10 cellular contexts compared by ENCODE assay signal in the genomic region with DNA sequence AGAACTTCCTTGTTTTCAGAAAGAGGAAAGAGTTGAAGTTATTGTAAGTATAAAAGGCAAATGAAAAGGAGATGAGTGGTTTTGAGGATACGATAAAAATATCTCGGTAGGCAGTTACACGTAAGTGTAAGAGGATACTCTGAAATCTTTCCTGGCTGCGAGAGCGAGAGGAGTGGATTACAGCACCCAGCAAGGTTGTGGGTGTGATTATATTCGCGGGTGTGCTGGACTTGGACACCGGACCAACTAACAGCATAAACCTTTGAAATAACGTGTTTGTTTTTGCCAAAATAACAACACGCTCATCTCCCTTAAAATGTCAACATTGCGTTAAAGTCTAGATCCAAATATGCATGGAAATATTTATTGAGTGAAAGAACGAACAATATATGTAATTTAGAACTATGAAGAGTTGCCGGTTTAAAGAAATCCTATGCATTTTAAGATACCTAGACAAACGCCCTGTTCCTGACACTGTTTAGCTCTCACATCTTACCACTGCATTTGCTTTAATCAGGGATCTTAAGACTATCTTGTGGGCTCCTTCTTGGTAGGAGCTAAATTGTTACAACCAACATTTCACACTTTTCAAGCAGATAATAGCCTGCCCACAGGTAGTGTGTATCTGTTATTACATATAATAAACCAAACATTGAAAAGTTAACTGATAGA.
DNase-seq lines count a peak whose midpoint lies in the region; ATAC-seq, FAIRE-seq and TF ChIP-seq lines count a peak whose summit lies in the region.
"Had no signal": no experiment of that assay in that cellular context is flagged by ENCODE, and none has a peak within 500 bp of the region (broad histone marks: within the 10 kb centered on the region; RNA-seq: fewer than 3 reads in every experiment).

No MANE protein-coding gene starts in this region.

- peak in 1 of 3 donors; percentile 13 for TF ChIP-seq POLR2A in body of pancreas (IDR thresholded peaks at IDR 0.05)

- DNase-seq in NCI-H1930 (lab: John Stamatoyannopoulos, UW), result peak; percentile 49 to 75
- peak in 3 of 4 donors; percentile 16 to 36 (median 29) for DNase-seq in body of pancreas
- no peak for DNase-seq in kidney
- no peak for DNase-seq in SHP77 treated with DMSO at 0.1 percent for 48 hours (lab: John Stamatoyannopoulos, UW)
- no peak for DNase-seq in natural killer cell treated with Interleukin-12 subunit alpha and Interleukin-12 subunit beta and Interleukin-15 and Interleukin-18, amount 100 ng/mL, for 72 hours (ENCODE audit: low spot score)
- DNase-seq in A172 (ENCODE audit: low spot score), result no peak
- DNase-seq: activated CD4-positive, CD25-positive, alpha-beta regulatory T cell; activated naive CD4-positive, alpha-beta T cell treated with anti-CD3 and anti-CD28 coated beads for 36 hours had no signal

- H3K9me3 Mint-ChIP-seq in natural killer cell treated with Interleukin-12 subunit alpha and Interleukin-12 subunit beta and Interleukin-15 and Interleukin-18, amount 100 ng/mL, for 72 hours, result no peaks in the 10 kb centered on the region
- H3K9me3 Mint-ChIP-seq: activated naive CD4-positive, alpha-beta T cell treated with anti-CD3 and anti-CD28 coated beads for 36 hours had no signal

- no peaks in the 10 kb centered on the region for H3K36me3 ChIP-seq in body of pancreas (replicated peaks in 1 of 2; ENCODE audit: insufficient read depth in 1 of 2, low read depth in 2 of 2)
- H3K36me3 ChIP-seq in kidney (ENCODE audit: control insufficient read depth in 1 of 2, insufficient read depth in 2 of 2, low read length in 2 of 2), result no peaks in the 10 kb centered on the region
- no peaks in the 10 kb centered on the region for H3K36me3 ChIP-seq in skeletal muscle satellite cell (ENCODE audit: insufficient read depth, low read length)

- no peaks in the 10 kb centered on the region for H3K4me1 Mint-ChIP-seq in natural killer cell treated with Interleukin-12 subunit alpha and Interleukin-12 subunit beta and Interleukin-15 and Interleukin-18, amount 100 ng/mL, for 72 hours (ENCODE audit: low read depth in 2 of 2)

- H3K9ac ChIP-seq in kidney (ENCODE audit: low read length in 2 of 2) (peak overlapping the region in 1 of 2 donors; percentile 7), skeletal muscle satellite cell (ENCODE audit: low read depth, low read length) (peak overlapping the region; percentile 58)

- H3K27ac ChIP-seq in body of pancreas (peak overlapping the region; percentile 53 to 93 (median 82)), kidney (ENCODE audit: low read depth in 2 of 2, low read length in 2 of 2) (peak overlapping the region; percentile 28 to 69)

- 13 to 21% methylated on average over 14 of the region's 14 CpGs for WGBS in body of pancreas, 2 donors

- no peak for TF ChIP-seq CTCF in body of pancreas (IDR thresholded peaks at IDR 0.05)
- no peak for TF ChIP-seq CTCF in kidney (IDR thresholded peaks at IDR 0.05; ENCODE audit: borderline replicate concordance, extremely low read depth, insufficient read depth)

- H3K4me1 ChIP-seq in body of pancreas (peaks cover 27% of the 10 kb centered on the region), kidney (ENCODE audit: control insufficient read depth in 1 of 2, insufficient read depth in 1 of 2, low read depth in 1 of 2, low read length in 2 of 2) (peaks cover 0 to 5% of the 10 kb centered on the region in 2 donors), skeletal muscle satellite cell (ENCODE audit: control insufficient read depth, insufficient read depth, low read length) (peaks cover 21% of the 10 kb centered on the region)

- intact Hi-C loops in body of pancreas (cut with DNase I), result no loop called here
- intact Hi-C loops in kidney (cut with DNase I), result no loop called here

- H3K4me3 ChIP-seq in body of pancreas (no peak overlapping the region), kidney (ENCODE audit: low read length in 2 of 2) (no peak overlapping the region), skeletal muscle satellite cell (ENCODE audit: low read length) (peak overlapping the region; percentile 17)

- H3K27ac Mint-ChIP-seq in natural killer cell treated with Interleukin-12 subunit alpha and Interleukin-12 subunit beta and Interleukin-15 and Interleukin-18, amount 100 ng/mL, for 72 hours, result no peak overlapping the region
- H3K27ac Mint-ChIP-seq: activated naive CD4-positive, alpha-beta T cell treated with anti-CD3 and anti-CD28 coated beads for 36 hours had no signal

- peaks cover 0 to 12% of the 10 kb centered on the region in 2 donors for H3K27me3 Mint-ChIP-seq in natural killer cell treated with Interleukin-12 subunit alpha and Interleukin-12 subunit beta and Interleukin-15 and Interleukin-18, amount 100 ng/mL, for 72 hours

- peak overlapping the region; percentile 56 for H3K4me2 ChIP-seq in skeletal muscle satellite cell (ENCODE audit: low read length)

- ATAC-seq in body of pancreas, result peak; percentile 54
- no peak for ATAC-seq in natural killer cell treated with Interleukin-12 subunit alpha and Interleukin-12 subunit beta and Interleukin-15 and Interleukin-18, amount 100 ng/mL, for 72 hours

- no peak for FAIRE-seq in kidney (lab: Jason Lieb, UNC)
- FAIRE-seq: endometrium had no signal

- H3K27me3 ChIP-seq in body of pancreas (no peaks in the 10 kb centered on the region), skeletal muscle satellite cell (ENCODE audit: control insufficient read depth, insufficient read depth, low read length) (no peaks in the 10 kb centered on the region)

- no peaks in the 10 kb centered on the region for H3K36me3 Mint-ChIP-seq in natural killer cell treated with Interleukin-12 subunit alpha and Interleukin-12 subunit beta and Interleukin-15 and Interleukin-18, amount 100 ng/mL, for 72 hours

- H3K4me3 Mint-ChIP-seq in natural killer cell treated with Interleukin-12 subunit alpha and Interleukin-12 subunit beta and Interleukin-15 and Interleukin-18, amount 100 ng/mL, for 72 hours, result no peak overlapping the region
- H3K4me3 Mint-ChIP-seq: activated naive CD4-positive, alpha-beta T cell treated with anti-CD3 and anti-CD28 coated beads for 36 hours had no signal

- no peaks in the 10 kb centered on the region for H3K9me3 ChIP-seq in body of pancreas
- no peaks in the 10 kb centered on the region for H3K9me3 ChIP-seq in kidney (ENCODE audit: control insufficient read depth in 1 of 2, low read length in 2 of 2)
- H3K9me3 ChIP-seq in skeletal muscle satellite cell (replicated peaks; ENCODE audit: low read length), result no peaks in the 10 kb centered on the region

Comparison
In these comparisons a context has a peak if more than half of its experiments do, and no peak if none do; other contexts are left out.
1. DNase-seq: peak in NCI-H1930 (2 of 2) and body of pancreas (3 of 4); none in kidney (single experiment), SHP77 treated with DMSO at 0.1 percent for 48 hours (single experiment), natural killer cell treated with Interleukin-12 subunit alpha and Interleukin-12 subunit beta and Interleukin-15 and Interleukin-18, amount 100 ng/mL, for 72 hours (single experiment) and A172 (single experiment).